15 cellular contexts compared by ENCODE assay signal in genomic region chr4:11904117-11904535, GRCh38.
DNase-seq lines count a peak whose midpoint lies in the region; ATAC-seq and TF ChIP-seq lines count a peak whose summit lies in the region.
"Had no signal": no experiment of that assay in that cellular context is flagged by ENCODE, and none has a peak within 500 bp of the region (broad histone marks: within the 10 kb centered on the region; RNA-seq: fewer than 3 reads in every experiment).

No MANE protein-coding gene starts in this region.

- H3K79me2 ChIP-seq in GM23338 (replicated peaks; ENCODE audit: insufficient read depth) (no peaks in the 10 kb centered on the region), neural progenitor cell (ENCODE audit: low read depth) (no peaks in the 10 kb centered on the region)

- DNase-seq in GM23338 (ENCODE audit: low spot score) (no peak), colonic mucosa (peak; percentile 55), right cardiac atrium (peak; percentile 77 to 90 (median 82)), prostate gland (ENCODE audit: low spot score) (peak; percentile 73), neural progenitor cell (ENCODE audit: low spot score) (no peak), GM19240 (ENCODE audit: insufficient read length, low spot score) (no peak)
- DNase-seq in stimulated activated naive CD4-positive, alpha-beta T cell (lab: John Stamatoyannopoulos, UW), result no peak
- DNase-seq: activated CD4-positive, alpha-beta T cell treated with anti-CD3 and anti-CD28 coated beads, Interleukin-2, amount 50 U/mL, for 48 hours; COR-L47; immature natural killer cell; naive B cell; NCI-H2171; SJCRH30 had no signal

- H3K9me2 ChIP-seq in GM23338 (ENCODE audit: insufficient read depth), result peaks cover 4% of the 10 kb centered on the region; the same call in 1 of the 2 replicates

- no peak overlapping the region for H3K4me3 Mint-ChIP-seq in GM23338
- no peak overlapping the region for H3K4me3 Mint-ChIP-seq in neural progenitor cell
- H3K4me3 Mint-ChIP-seq: immature natural killer cell; naive B cell; stimulated activated memory B cell treated with anti-CD40 and anti-IgM and Interleukin-4, amounts not matched to agents 10 μg/mL and 1 μg/mL and 100 μg/mL, for 72 hours had no signal

- intact Hi-C loops in colonic mucosa (cut with DNase I) (no loop called here), right cardiac atrium (cut with DNase I) (no loop called here), prostate gland (cut with DNase I) (no loop called here)

- no peak for ATAC-seq in GM23338
- ATAC-seq in right cardiac atrium, result peak; percentile 94 to 96
- ATAC-seq in GM18502 (IDR thresholded peaks at IDR 0.05; ENCODE audit: poor library complexity, unreplicated experiment), result no peak
- ATAC-seq: stimulated activated memory B cell treated with anti-CD40 and anti-IgM and Interleukin-4, amounts not matched to agents 10 μg/mL and 1 μg/mL and 100 μg/mL, for 72 hours had no signal

- H3K36me3 Mint-ChIP-seq in GM23338 (ENCODE audit: low read depth) (peaks cover under 1% of the 10 kb centered on the region; the same call in 2 of the 3 replicates), neural progenitor cell (no peaks in the 10 kb centered on the region)
- H3K36me3 Mint-ChIP-seq: immature natural killer cell; stimulated activated memory B cell treated with anti-CD40 and anti-IgM and Interleukin-4, amounts not matched to agents 10 μg/mL and 1 μg/mL and 100 μg/mL, for 72 hours had no signal

- H3K4me3 ChIP-seq in GM23338, result no peak overlapping the region
- no peak overlapping the region for H3K4me3 ChIP-seq in colonic mucosa
- no peak overlapping the region for H3K4me3 ChIP-seq in right cardiac atrium (ENCODE audit: low read length)
- H3K4me3 ChIP-seq in prostate gland, result no peak overlapping the region
- no peak overlapping the region for H3K4me3 ChIP-seq in neural progenitor cell
- H3K4me3 ChIP-seq: SJCRH30 had no signal

- peaks cover 23% of the 10 kb centered on the region for H3K4me1 Mint-ChIP-seq in GM23338
- H3K4me1 Mint-ChIP-seq in neural progenitor cell, result no peaks in the 10 kb centered on the region
- H3K4me1 Mint-ChIP-seq: immature natural killer cell; naive B cell; stimulated activated memory B cell treated with anti-CD40 and anti-IgM and Interleukin-4, amounts not matched to agents 10 μg/mL and 1 μg/mL and 100 μg/mL, for 72 hours had no signal

- H3K4me2 ChIP-seq in GM23338 (no peak overlapping the region), neural progenitor cell (no peak overlapping the region)

- H3K27me3 ChIP-seq in GM23338 (ENCODE audit: insufficient read depth), result no peaks in the 10 kb centered on the region
- H3K27me3 ChIP-seq in colonic mucosa, result no peaks in the 10 kb centered on the region
- H3K27me3 ChIP-seq in right cardiac atrium (ENCODE audit: control insufficient read depth, insufficient read depth), result no peaks in the 10 kb centered on the region
- no peaks in the 10 kb centered on the region for H3K27me3 ChIP-seq in prostate gland (replicated peaks; ENCODE audit: insufficient read depth)
- H3K27me3 ChIP-seq in neural progenitor cell, result no peaks in the 10 kb centered on the region
- H3K27me3 ChIP-seq: SJCRH30 had no signal

- H3F3A ChIP-seq in GM23338 (replicated peaks; ENCODE audit: low read depth) (no peaks in the 10 kb centered on the region), neural progenitor cell (ENCODE audit: low read depth) (no peaks in the 10 kb centered on the region)

- H3K27me3 Mint-ChIP-seq in GM23338 (ENCODE audit: insufficient read depth, low read depth, poor library complexity), result no peaks in the 10 kb centered on the region
- H3K27me3 Mint-ChIP-seq in neural progenitor cell (ENCODE audit: insufficient read depth, low read depth), result no peaks in the 10 kb centered on the region
- H3K27me3 Mint-ChIP-seq: stimulated activated memory B cell treated with anti-CD40 and anti-IgM and Interleukin-4, amounts not matched to agents 10 μg/mL and 1 μg/mL and 100 μg/mL, for 72 hours had no signal

- H4K20me1 ChIP-seq in GM23338 (replicated peaks; ENCODE audit: insufficient read depth) (no peaks in the 10 kb centered on the region), neural progenitor cell (ENCODE audit: low read depth) (no peaks in the 10 kb centered on the region)

- H3K9me3 Mint-ChIP-seq in GM23338 (peaks cover under 1% of the 10 kb centered on the region; the same call in 1 of the 3 replicates), neural progenitor cell (peaks cover under 1% of the 10 kb centered on the region)

- H2AFZ ChIP-seq in GM23338 (peak overlapping the region; percentile 14; the same call in 1 of the 2 replicates), neural progenitor cell (replicated peaks) (no peak overlapping the region)

- WGBS in right cardiac atrium, result 5% methylated on average over 2 of the region's 2 CpGs
- WGBS in prostate gland, result 0% methylated on average over 2 of the region's 2 CpGs

- H3K4me1 ChIP-seq in GM23338 (ENCODE audit: insufficient read depth) (peaks cover 15% of the 10 kb centered on the region), colonic mucosa (no peaks in the 10 kb centered on the region), right cardiac atrium (ENCODE audit: control insufficient read depth, insufficient read depth, low read length) (peaks cover 10% of the 10 kb centered on the region), prostate gland (replicated peaks) (no peaks in the 10 kb centered on the region), neural progenitor cell (peaks cover 8% of the 10 kb centered on the region)
- H3K4me1 ChIP-seq: SJCRH30 had no signal

- H3K36me3 ChIP-seq in GM23338 (ENCODE audit: insufficient read depth), result no peaks in the 10 kb centered on the region
- H3K36me3 ChIP-seq in colonic mucosa, result no peaks in the 10 kb centered on the region
- H3K36me3 ChIP-seq in prostate gland, result no peaks in the 10 kb centered on the region
- H3K36me3 ChIP-seq in neural progenitor cell, result no peaks in the 10 kb centered on the region
- H3K36me3 ChIP-seq: SJCRH30 had no signal

- no peaks in the 10 kb centered on the region for H3K9me3 ChIP-seq in colonic mucosa
- H3K9me3 ChIP-seq in right cardiac atrium (ENCODE audit: control insufficient read depth, low read length), result no peaks in the 10 kb centered on the region
- H3K9me3 ChIP-seq in prostate gland, result no peaks in the 10 kb centered on the region
- H3K9me3 ChIP-seq in neural progenitor cell (ENCODE audit: low read depth), result no peaks in the 10 kb centered on the region
- H3K9me3 ChIP-seq: SJCRH30 had no signal

- no peak overlapping the region for H3K27ac ChIP-seq in GM23338 (ENCODE audit: low read depth)
- H3K27ac ChIP-seq in colonic mucosa, result no peak overlapping the region
- H3K27ac ChIP-seq in right cardiac atrium (ENCODE audit: low read length), result no peak overlapping the region
- peak overlapping the region in 1 of 2 donors; percentile 23 for H3K27ac ChIP-seq in prostate gland
- no peak overlapping the region for H3K27ac ChIP-seq in neural progenitor cell
- H3K27ac ChIP-seq: SJCRH30 had no signal

- TF ChIP-seq POLR2A in prostate gland (IDR thresholded peaks at IDR 0.05), result no peak

- no peak overlapping the region for H3K27ac Mint-ChIP-seq in GM23338
- no peak overlapping the region for H3K27ac Mint-ChIP-seq in neural progenitor cell
- H3K27ac Mint-ChIP-seq: immature natural killer cell; naive B cell; stimulated activated memory B cell treated with anti-CD40 and anti-IgM and Interleukin-4, amounts not matched to agents 10 μg/mL and 1 μg/mL and 100 μg/mL, for 72 hours had no signal

- TF ChIP-seq CTCF in GM23338 (conservative IDR thresholded peaks at IDR 0.05; ENCODE audit: low read depth in 2 of 2), result no peak
- TF ChIP-seq CTCF in colonic mucosa (IDR thresholded peaks at IDR 0.05), result no peak
- TF ChIP-seq CTCF in prostate gland (IDR thresholded peaks at IDR 0.05), result no peak
- no peak for TF ChIP-seq CTCF in neural progenitor cell (IDR thresholded peaks at IDR 0.05)

- H3K9ac ChIP-seq in colonic mucosa (ENCODE audit: low read depth in 2 of 2, low read length in 2 of 2), result no peak overlapping the region
- H3K9ac ChIP-seq in neural progenitor cell, result no peak overlapping the region

TF ChIP-seq in GM23338, 12 proteins besides CTCF, POLR2A, EP300 and RAD21 (continues in another document):
- TF ChIP-seq JUNB (IDR thresholded peaks at IDR 0.05; ENCODE audit: unreplicated experiment) (no peak), REST (IDR thresholded peaks at IDR 0.05; ENCODE audit: unreplicated experiment) (no peak), EZH2phosphoT487 (IDR thresholded peaks at IDR 0.05; ENCODE audit: unreplicated experiment) (no peak), STAT1 (IDR thresholded peaks at IDR 0.05; ENCODE audit: unreplicated experiment) (no peak), NANOG (IDR thresholded peaks at IDR 0.05; ENCODE audit: borderline replicate concordance) (no peak), POLR2AphosphoS5 (IDR thresholded peaks at IDR 0.05; ENCODE audit: low read depth) (no peak)

Comparison
In these comparisons a context has a peak if more than half of its experiments do, and no peak if none do; other contexts are left out.
1. ATAC-seq: peak in right cardiac atrium (2 of 2); none in GM23338 (single experiment) and GM18502 (single experiment).
2. DNase-seq: peak in colonic mucosa (single experiment), right cardiac atrium (3 of 3) and prostate gland (single experiment); none in GM23338 (single experiment), neural progenitor cell (single experiment), GM19240 (single experiment) and stimulated activated naive CD4-positive, alpha-beta T cell (0 of 6).